In genomic region chr9:92176068-92176799, GRCh38 we compare ENCODE assay signal across 13 cellular contexts.
DNase-seq lines count a peak whose midpoint lies in the region; ATAC-seq and TF ChIP-seq lines count a peak whose summit lies in the region.
"Had no signal": no experiment of that assay in that cellular context is flagged by ENCODE, and none has a peak within 500 bp of the region (broad histone marks: within the 10 kb centered on the region; RNA-seq: fewer than 3 reads in every experiment).

No MANE protein-coding gene starts in this region.

- H3K9me2 ChIP-seq in GM23248 (ENCODE audit: insufficient read depth) (no peaks in the 10 kb centered on the region), MM.1S (replicated peaks; ENCODE audit: insufficient read depth, low read length) (no peaks in the 10 kb centered on the region)

- CTCF ChIA-PET in A673 (lab: Charles Lee) = interaction anchor here (1.0 to 1.2 kb wide), 2 partner anchors 13 to 38 kb away, joined by 3 to 4 read pairs; no protein-coding TSS in a partner anchor
- CTCF ChIA-PET in Panc1 (lab: Charles Lee) = interaction anchor here (0.6 kb wide), 1 partner anchor 30 kb away, joined by 3 read pairs; no protein-coding TSS in a partner anchor

- H3F3A ChIP-seq in GM23248 (ENCODE audit: insufficient read depth) (no peaks in the 10 kb centered on the region), MM.1S (ENCODE audit: insufficient read depth, low read length) (no peaks in the 10 kb centered on the region)

- peak; percentile 74 for ATAC-seq in Panc1

- BruUV-seq in A673 (replicated peaks; lab: Mats Ljungman, UMichigan) (no TSS peak), Panc1 (replicated peaks; lab: Mats Ljungman, UMichigan) (no TSS peak)

- DNase-seq in A673 (ENCODE audit: low spot score) (no peak), GM23248 (peak; percentile 32), Panc1 (ENCODE audit: low read depth, low spot score) (no peak), fibroblast of mammary gland (ENCODE audit: low read depth) (no peak), MM.1S (no peak), ovary (no peak), stomach (no peak), NCI-H446 treated with DMSO at 0.1 percent for 48 hours (lab: John Stamatoyannopoulos, UW) (no peak)
- DNase-seq: activated CD4-positive, alpha-beta T cell treated with anti-CD3 and anti-CD28 coated beads, Interleukin-2, amount 10 ng/mL, durations not matched to agents 24 days and 14 days; activated naive CD4-positive, alpha-beta T cell treated with anti-CD3 and anti-CD28 coated beads, Interleukin-2, amount 10 ng/mL, durations not matched to agents 7 days and 5 days; NCI-H2029; SHP77 treated with DMSO at 0.1 percent for 48 hours had no signal

- H3K36me3 ChIP-seq in A673 (ENCODE audit: insufficient read depth, low read length, poor library complexity, severe bottlenecking) = no peaks in the 10 kb centered on the region
- no peaks in the 10 kb centered on the region for H3K36me3 ChIP-seq in GM23248 (ENCODE audit: low read depth)
- H3K36me3 ChIP-seq in Panc1 (ENCODE audit: control insufficient read depth, insufficient read depth, low read length) = no peaks in the 10 kb centered on the region
- H3K36me3 ChIP-seq in MM.1S (replicated peaks; ENCODE audit: insufficient read depth, low read length) = no peaks in the 10 kb centered on the region
- H3K36me3 ChIP-seq in ovary = no peaks in the 10 kb centered on the region
- H3K36me3 ChIP-seq in stomach = no peaks in the 10 kb centered on the region

- TF ChIP-seq CTCF in A673 (conservative IDR thresholded peaks at IDR 0.05; ENCODE audit: low read depth, low read length) = peak; percentile 39
- TF ChIP-seq CTCF in Panc1 (IDR thresholded peaks at IDR 0.05) = no peak
- peak; percentile 37 for TF ChIP-seq CTCF in fibroblast of mammary gland (conservative IDR thresholded peaks at IDR 0.05; ENCODE audit: control insufficient read depth, insufficient read depth, low read depth, low read length)
- TF ChIP-seq CTCF in MM.1S (IDR thresholded peaks at IDR 0.05; ENCODE audit: low read length) = no peak; the same call in 1 of the 2 replicates
- TF ChIP-seq CTCF in ovary (IDR thresholded peaks at IDR 0.05) = no peak
- TF ChIP-seq CTCF in stomach (IDR thresholded peaks at IDR 0.05) = no peak

- H3K4me3 ChIP-seq in A673 (ENCODE audit: low read depth, low read length, poor library complexity, severe bottlenecking) = no peak overlapping the region
- H3K4me3 ChIP-seq in GM23248 = no peak overlapping the region
- H3K4me3 ChIP-seq in Panc1 (ENCODE audit: low read depth in 2 of 2, low read length in 2 of 2) = no peak overlapping the region
- no peak overlapping the region for H3K4me3 ChIP-seq in fibroblast of mammary gland (ENCODE audit: control insufficient read depth, low read depth, low read length)
- H3K4me3 ChIP-seq in MM.1S (ENCODE audit: low read length) = no peak overlapping the region
- H3K4me3 ChIP-seq in ovary = no peak overlapping the region
- H3K4me3 ChIP-seq in stomach = no peak overlapping the region
- H3K4me3 ChIP-seq: hepatocyte had no signal

- 83 to 84% methylated on average over 9 of the region's 9 CpGs for WGBS in GM23248 (ENCODE audit: low coverage in 1 of 2, low lambda C conversion rate in 2 of 2, missing lambda C conversion rate in 2 of 2), 2 experiments
- WGBS in ovary, 3 donors = 76 to 84% (median 82%) methylated on average over 9 of the region's 9 CpGs
- WGBS in stomach, 5 donors = 83 to 92% (median 87%) methylated on average over 9 of the region's 9 CpGs

- TF ChIP-seq POLR2A in ovary (IDR thresholded peaks at IDR 0.05) = no peak
- TF ChIP-seq POLR2A in stomach (IDR thresholded peaks at IDR 0.05) = no peak

- H3K4me1 ChIP-seq in A673 (ENCODE audit: insufficient read depth, low read length, poor library complexity, severe bottlenecking) = peaks cover 12% of the 10 kb centered on the region
- H3K4me1 ChIP-seq in GM23248 (ENCODE audit: insufficient read depth) = peaks cover 9% of the 10 kb centered on the region
- H3K4me1 ChIP-seq in Panc1 (ENCODE audit: control insufficient read depth, insufficient read depth, low read length) = no peaks in the 10 kb centered on the region
- no peaks in the 10 kb centered on the region for H3K4me1 ChIP-seq in MM.1S (ENCODE audit: low read length)
- no peaks in the 10 kb centered on the region for H3K4me1 ChIP-seq in ovary (ENCODE audit: insufficient read depth)
- H3K4me1 ChIP-seq in stomach = peaks cover 0 to 9% (median 0%) of the 10 kb centered on the region in 4 donors

- no peak overlapping the region for H3K9ac ChIP-seq in GM23248
- no peak overlapping the region for H3K9ac ChIP-seq in MM.1S (ENCODE audit: low read length)

- H3K27ac ChIP-seq in A673 (ENCODE audit: low read depth, low read length, poor library complexity, severe bottlenecking) (no peak overlapping the region), GM23248 (no peak overlapping the region), Panc1 (ENCODE audit: low read length) (no peak overlapping the region), MM.1S (ENCODE audit: low read length) (no peak overlapping the region), ovary (no peak overlapping the region), stomach (no peak overlapping the region)
- H3K27ac ChIP-seq: hepatocyte had no signal

- no peaks in the 10 kb centered on the region for H4K20me1 ChIP-seq in GM23248 (ENCODE audit: insufficient read depth)
- H4K20me1 ChIP-seq in MM.1S (ENCODE audit: insufficient read depth, low read length) = no peaks in the 10 kb centered on the region

- intact Hi-C loops in A673 (cut with micrococcal nuclease; ENCODE audit: unreplicated experiment) = no loop called here
- intact Hi-C loops in Panc1 (cut with micrococcal nuclease; ENCODE audit: unreplicated experiment) = no loop called here
- intact Hi-C loops in ovary (cut with DNase I) = no loop called here
- intact Hi-C loops in stomach (cut with DNase I; ENCODE audit: low total_unique reads) = no loop called here

- H3K79me2 ChIP-seq in GM23248 (ENCODE audit: insufficient read depth) = no peaks in the 10 kb centered on the region
- no peaks in the 10 kb centered on the region for H3K79me2 ChIP-seq in MM.1S (ENCODE audit: low read length)
- H3K79me2 ChIP-seq: hepatocyte had no signal

- H3K27me3 ChIP-seq in A673 (replicated peaks; ENCODE audit: insufficient read depth, low read depth, low read length, poor library complexity) (no peaks in the 10 kb centered on the region), GM23248 (replicated peaks; ENCODE audit: insufficient read depth) (no peaks in the 10 kb centered on the region), Panc1 (ENCODE audit: control insufficient read depth, insufficient read depth, low read length) (no peaks in the 10 kb centered on the region), MM.1S (replicated peaks; ENCODE audit: insufficient read depth, low read length) (no peaks in the 10 kb centered on the region), ovary (no peaks in the 10 kb centered on the region), stomach (no peaks in the 10 kb centered on the region)
- H3K27me3 ChIP-seq: hepatocyte had no signal

- TF ChIP-seq EP300 in ovary (IDR thresholded peaks at IDR 0.05) (no peak), stomach (IDR thresholded peaks at IDR 0.05) (no peak)

- no peaks in the 10 kb centered on the region for H3K9me3 ChIP-seq in A673 (ENCODE audit: low read depth, low read length, poor library complexity, severe bottlenecking)
- no peaks in the 10 kb centered on the region for H3K9me3 ChIP-seq in GM23248 (ENCODE audit: low read depth)
- no peaks in the 10 kb centered on the region for H3K9me3 ChIP-seq in Panc1 (ENCODE audit: control insufficient read depth, insufficient read depth, low read depth, low read length)
- H3K9me3 ChIP-seq in MM.1S (replicated peaks; ENCODE audit: insufficient read depth, low read length) = no peaks in the 10 kb centered on the region
- H3K9me3 ChIP-seq in ovary = no peaks in the 10 kb centered on the region
- H3K9me3 ChIP-seq in stomach = peaks cover 0 to 13% (median 7%) of the 10 kb centered on the region in 4 donors

- H3K4me2 ChIP-seq in GM23248 (ENCODE audit: unreplicated experiment) (no peak overlapping the region), MM.1S (ENCODE audit: low read depth, low read length) (no peak overlapping the region)
- H3K4me2 ChIP-seq: hepatocyte had no signal

- in situ Hi-C loops in GM23248 (cut with MboI) (no loop called here), Panc1 (cut with HindIII; ENCODE audit: low pct_unique_long_range_greater_than_20kb, low sequenced_read_pairs) (no loop called here)

- POLR2A ChIA-PET in A673 (lab: Charles Lee; ENCODE audit: low non-redundant PET) = interaction anchor here (0.5 kb wide), 1 partner anchor 53 kb away, joined by 5 read pairs; no protein-coding TSS in a partner anchor
- POLR2A ChIA-PET in Panc1 (lab: Charles Lee) = no interaction called here

- H2AFZ ChIP-seq in GM23248 (no peak overlapping the region), MM.1S (ENCODE audit: low read length) (no peak overlapping the region)
- H2AFZ ChIP-seq: hepatocyte had no signal

Comparison
In these comparisons a context has a peak if more than half of its experiments do, and no peak if none do; other contexts are left out.
1. CTCF ChIP-seq: peak in A673 (single experiment) and fibroblast of mammary gland (single experiment); none in Panc1 (single experiment), MM.1S (single experiment), ovary (0 of 3) and stomach (0 of 7).